5 cellular contexts compared by ENCODE assay signal in the genomic region with DNA sequence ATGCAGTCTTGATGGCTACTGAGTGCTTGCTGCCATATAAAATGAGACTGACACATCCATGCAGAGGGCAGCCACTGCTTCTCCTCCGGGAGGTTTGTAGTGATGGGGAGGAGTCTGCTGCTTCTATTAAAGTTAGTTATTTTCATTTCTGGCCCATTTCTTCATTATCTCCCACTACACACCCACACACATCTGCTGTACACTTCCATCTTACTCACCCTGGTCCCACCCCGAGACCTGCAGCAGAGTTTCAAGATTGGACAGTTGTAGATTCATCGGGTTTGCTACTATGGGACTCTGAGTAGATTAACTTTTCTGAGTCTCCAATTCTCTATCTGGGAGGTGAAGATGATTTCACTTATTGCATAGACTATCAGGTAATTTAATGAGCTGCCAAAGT.
"Had no signal": no experiment of that assay in that cellular context is flagged by ENCODE, and none has a peak within 500 bp of the region (broad histone marks: within the 10 kb centered on the region; RNA-seq: fewer than 3 reads in every experiment).

No MANE protein-coding gene starts in this region.

- H3K4me3 Mint-ChIP-seq: HFFc6 had no signal

- H3K27ac Mint-ChIP-seq: HFFc6 had no signal

- DNase-seq: GOT3, H7, HFFc6 had no signal

- H3K4me3 ChIP-seq: HAP-1, K562 had no signal

- H3K9me3 Mint-ChIP-seq: HFFc6 had no signal
